Comparison of ENCODE assay signal across 34 cellular contexts in the genomic region with DNA sequence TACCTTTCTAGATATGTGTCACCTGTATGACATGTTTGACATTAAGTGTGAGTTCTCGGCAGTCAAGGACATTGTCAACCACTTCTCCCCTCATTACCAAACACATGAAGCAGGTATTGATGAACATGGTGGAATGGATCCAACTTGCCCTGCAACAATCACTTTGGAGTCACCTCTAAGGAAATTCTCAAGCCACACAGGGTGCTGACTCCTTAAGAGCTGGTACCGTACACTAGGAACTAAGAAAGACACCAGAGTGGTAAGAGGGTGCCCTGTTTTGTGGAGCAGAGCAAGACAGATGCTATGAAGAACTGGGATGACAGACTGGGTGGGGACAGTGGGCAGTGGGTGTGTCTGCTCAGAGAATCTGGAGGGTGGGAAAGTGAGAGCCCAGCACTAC.
"Had no signal": no experiment of that assay in that cellular context is flagged by ENCODE, and none has a peak within 500 bp of the region (broad histone marks: within the 10 kb centered on the region; RNA-seq: fewer than 3 reads in every experiment).

No MANE protein-coding gene starts in this region.

- H3K4me3 ChIP-seq: coronary artery, dorsolateral prefrontal cortex, gastrocnemius medialis had no signal

- H3K4me1 ChIP-seq: foreskin keratinocyte had no signal

- H3K4me1 Mint-ChIP-seq: activated B cell treated with CpG ODN at 0.5 μM for 24 hours; activated naive CD4-positive, alpha-beta T cell treated with anti-CD3 and anti-CD28 coated beads, Interleukin-2, amount 50 U/mL, for 24 hours; activated naive CD8-positive, alpha-beta T cell treated with anti-CD3 and anti-CD28 coated beads for 36 hours; activated naive CD8-positive, alpha-beta T cell treated with anti-CD3 and anti-CD28 coated beads, Interleukin-2, amount 50 U/mL, for 24 hours; central memory CD8-positive, alpha-beta T cell had no signal

- H3K27ac ChIP-seq: brain microvascular endothelial cell, coronary artery, foreskin keratinocyte, gastrocnemius medialis, WERI-Rb-1 had no signal

- H3K4me3 Mint-ChIP-seq: activated B cell treated with CpG ODN at 0.5 μM for 24 hours; activated CD8-positive, alpha-beta T cell treated with anti-CD3 and anti-CD28 coated beads for 36 hours; activated naive CD4-positive, alpha-beta T cell treated with anti-CD3 and anti-CD28 coated beads for 36 hours; activated naive CD4-positive, alpha-beta T cell treated with anti-CD3 and anti-CD28 coated beads, Interleukin-2, amount 50 U/mL, for 24 hours; activated naive CD8-positive, alpha-beta T cell treated with anti-CD3 and anti-CD28 coated beads for 36 hours; activated naive CD8-positive, alpha-beta T cell treated with anti-CD3 and anti-CD28 coated beads, Interleukin-2, amount 50 U/mL, for 24 hours; activated T-helper 1 cell treated with anti-CD3 and anti-CD28 coated beads, Interleukin-12 subunit alpha, Interleukin-12 subunit beta, Interleukin-2, Interleukin-4 antibody, amounts not matched to agents 30 ng/mL and 10 ng/mL and 1 ng/mL, durations not matched to agents 14 hours and 24 hours and 36 hours; central memory CD8-positive, alpha-beta T cell; dendritic cell treated with granulocyte-macrophage colony-stimulating factor and Interleukin-4, amounts not matched to agents 40 ng/mL and 50 ng/mL, for 4 days; endodermal cell; T-helper 17 cell; T-helper 2 cell treated with Interferon-gamma antibody and Interleukin-4, amounts not matched to agents 5 μg/mL and 100 μg/mL, for 36 hours had no signal

- H3K9me3 ChIP-seq: gastrocnemius medialis had no signal

- H3K27me3 ChIP-seq: brain microvascular endothelial cell, gastrocnemius medialis had no signal

- H3K9me3 Mint-ChIP-seq: activated B cell treated with CpG ODN at 0.5 μM for 24 hours; activated CD8-positive, alpha-beta T cell treated with anti-CD3 and anti-CD28 coated beads for 36 hours; activated naive CD4-positive, alpha-beta T cell treated with anti-CD3 and anti-CD28 coated beads for 36 hours; activated naive CD4-positive, alpha-beta T cell treated with anti-CD3 and anti-CD28 coated beads, Interleukin-2, amount 50 U/mL, for 24 hours; activated naive CD8-positive, alpha-beta T cell treated with anti-CD3 and anti-CD28 coated beads for 36 hours; activated naive CD8-positive, alpha-beta T cell treated with anti-CD3 and anti-CD28 coated beads, Interleukin-2, amount 50 U/mL, for 24 hours; activated T-helper 1 cell treated with anti-CD3 and anti-CD28 coated beads, Interleukin-12 subunit alpha, Interleukin-12 subunit beta, Interleukin-2, Interleukin-4 antibody, amounts not matched to agents 30 ng/mL and 10 ng/mL and 1 ng/mL, durations not matched to agents 14 hours and 24 hours and 36 hours; activated T-helper 2 cell treated with anti-CD3 and anti-CD28 coated beads, Interferon-gamma antibody, Interleukin-2, Interleukin-4, amounts not matched to agents 10 μg/mL and 5 μg/mL and 100 μg/mL, durations not matched to agents 14 hours and 24 hours and 36 hours; central memory CD8-positive, alpha-beta T cell; dendritic cell treated with granulocyte-macrophage colony-stimulating factor and Interleukin-4, amounts not matched to agents 40 ng/mL and 50 ng/mL, for 4 days; endodermal cell; T-helper 2 cell treated with Interferon-gamma antibody and Interleukin-4, amounts not matched to agents 5 μg/mL and 100 μg/mL, for 36 hours had no signal

- DNase-seq: activated B cell treated with CpG ODN at 0.5 μM for 24 hours; activated CD4-positive, alpha-beta T cell treated with anti-CD3 and anti-CD28 coated beads for 48 hours; activated CD4-positive, alpha-beta T cell treated with anti-CD3 and anti-CD28 coated beads, Interleukin-2, amount 50 U/mL, for 1 hour; activated CD4-positive, alpha-beta T cell treated with anti-CD3 and anti-CD28 coated beads, Interleukin-2, amount 50 U/mL, for 48 hours; activated CD8-positive, alpha-beta memory T cell treated with anti-CD3 and anti-CD28 coated beads for 24 hours; activated CD8-positive, alpha-beta memory T cell treated with anti-CD3 and anti-CD28 coated beads, Interleukin-2, amount 50 U/mL, for 4 hours; activated CD8-positive, alpha-beta T cell treated with anti-CD3 and anti-CD28 coated beads for 36 hours; activated effector memory CD4-positive, alpha-beta T cell treated with anti-CD3 and anti-CD28 coated beads, Interleukin-2, amount 50 U/mL, for 16 hours; activated naive CD4-positive, alpha-beta T cell treated with anti-CD3 and anti-CD28 coated beads for 36 hours; activated naive CD8-positive, alpha-beta T cell treated with anti-CD3 and anti-CD28 coated beads for 36 hours; activated naive CD8-positive, alpha-beta T cell treated with anti-CD3 and anti-CD28 coated beads, Interleukin-2, amount 50 U/mL, for 24 hours; activated T-cell treated with anti-CD3 and anti-CD28 coated beads, Interleukin-2, amount 50 U/mL, for 1 hour; activated T-cell treated with anti-CD3 and anti-CD28 coated beads, Interleukin-2, amount 50 U/mL, for 48 hours; brain microvascular endothelial cell; dorsolateral prefrontal cortex; effector memory CD4-positive, alpha-beta T cell; endodermal cell; gastrocnemius medialis; SW 1271; T-helper 1 cell; T-helper 17 cell; T1000; WERI-Rb-1 had no signal

- FAIRE-seq: astrocyte, bronchial epithelial cell had no signal

- H3K36me3 Mint-ChIP-seq: activated naive CD4-positive, alpha-beta T cell treated with anti-CD3 and anti-CD28 coated beads, Interleukin-2, amount 50 U/mL, for 24 hours; activated naive CD8-positive, alpha-beta T cell treated with anti-CD3 and anti-CD28 coated beads for 36 hours had no signal

- H3K36me3 ChIP-seq: brain microvascular endothelial cell, gastrocnemius medialis, WERI-Rb-1 had no signal

- H3K27ac Mint-ChIP-seq: activated B cell treated with CpG ODN at 0.5 μM for 24 hours; activated CD8-positive, alpha-beta T cell treated with anti-CD3 and anti-CD28 coated beads for 36 hours; activated naive CD4-positive, alpha-beta T cell treated with anti-CD3 and anti-CD28 coated beads for 36 hours; activated naive CD4-positive, alpha-beta T cell treated with anti-CD3 and anti-CD28 coated beads, Interleukin-2, amount 50 U/mL, for 24 hours; activated naive CD8-positive, alpha-beta T cell treated with anti-CD3 and anti-CD28 coated beads for 36 hours; activated naive CD8-positive, alpha-beta T cell treated with anti-CD3 and anti-CD28 coated beads, Interleukin-2, amount 50 U/mL, for 24 hours; activated T-helper 1 cell treated with anti-CD3 and anti-CD28 coated beads, Interleukin-12 subunit alpha, Interleukin-12 subunit beta, Interleukin-2, Interleukin-4 antibody, amounts not matched to agents 30 ng/mL and 10 ng/mL and 1 ng/mL, durations not matched to agents 14 hours and 24 hours and 36 hours; activated T-helper 2 cell treated with anti-CD3 and anti-CD28 coated beads, Interferon-gamma antibody, Interleukin-2, Interleukin-4, amounts not matched to agents 10 μg/mL and 5 μg/mL and 100 μg/mL, durations not matched to agents 14 hours and 24 hours and 36 hours; dendritic cell treated with granulocyte-macrophage colony-stimulating factor and Interleukin-4, amounts not matched to agents 40 ng/mL and 50 ng/mL, for 4 days; endodermal cell; T-helper 17 cell; T-helper 2 cell treated with Interferon-gamma antibody and Interleukin-4, amounts not matched to agents 5 μg/mL and 100 μg/mL, for 36 hours had no signal

- ATAC-seq: activated CD4-positive, CD25-positive, alpha-beta regulatory T cell treated with anti-CD3 and anti-CD28 coated beads, Interleukin-2, amount 50 U/mL, for 24 hours; activated CD8-positive, alpha-beta T cell treated with anti-CD3 and anti-CD28 coated beads for 36 hours; activated naive CD8-positive, alpha-beta T cell treated with anti-CD3 and anti-CD28 coated beads, Interleukin-2, amount 50 U/mL, for 24 hours; gastrocnemius medialis; T-helper 17 cell had no signal
